In genomic region chrX:13666836-13667235, GRCh38 we compare ENCODE assay signal across 20 cellular contexts. TPM values are rescaled to one million over a fixed set of nuclear protein-coding genes. Genes with fewer than 3 reads are reported as not detected.
DNase-seq lines count a peak whose midpoint lies in the region; ATAC-seq and TF ChIP-seq lines count a peak whose summit lies in the region.
"Had no signal": no experiment of that assay in that cellular context is flagged by ENCODE, and none has a peak within 500 bp of the region (broad histone marks: within the 10 kb centered on the region; RNA-seq: fewer than 3 reads in every experiment).

No MANE protein-coding gene starts in this region.

- no peak overlapping the region for H4K91ac ChIP-seq in trophoblast cell (ENCODE audit: low read depth, low read length)

- no peaks in the 10 kb centered on the region for H3K9me3 Mint-ChIP-seq in activated CD8-positive, alpha-beta memory T cell treated with anti-CD3 and anti-CD28 coated beads, Interleukin-2, amount 10 ng/mL, durations not matched to agents 7 days and 5 days (ENCODE audit: low read depth)
- H3K9me3 Mint-ChIP-seq: CD4-positive, alpha-beta T cell; naive thymus-derived CD8-positive, alpha-beta T cell had no signal

- H4K8ac ChIP-seq in trophoblast cell (ENCODE audit: low read depth, low read length) = no peak overlapping the region

- 60% methylated on average over 3 of the region's 3 CpGs for WGBS in right cardiac atrium
- WGBS in thyroid gland, 2 donors = 76 to 81% methylated on average over 3 of the region's 3 CpGs
- no CpG with 5 or more reads among the region's 3 CpGs for WGBS in trophoblast cell (ENCODE audit: extremely low coverage, insufficient coverage, insufficient read length)

- no peak overlapping the region for H2BK12ac ChIP-seq in trophoblast cell (ENCODE audit: low read length)

- H3K4me1 ChIP-seq in right cardiac atrium (ENCODE audit: control insufficient read depth, insufficient read depth, low read length) (no peaks in the 10 kb centered on the region), thyroid gland (peaks cover 5 to 34% of the 10 kb centered on the region in 2 donors), trophoblast cell (ENCODE audit: control insufficient read depth in 1 of 2, insufficient read depth in 2 of 2, low read length in 2 of 2) (peaks cover 0 to 10% of the 10 kb centered on the region in 2 experiments)

- ATAC-seq in right cardiac atrium = no peak
- no peak for ATAC-seq in activated CD8-positive, alpha-beta memory T cell treated with anti-CD3 and anti-CD28 coated beads, Interleukin-2, amount 10 ng/mL, durations not matched to agents 7 days and 5 days
- ATAC-seq: body of pancreas; left lung; naive thymus-derived CD8-positive, alpha-beta T cell had no signal

- intact Hi-C loops in right cardiac atrium (cut with DNase I) (loop anchor here in 1 of 4 donors (10.0 kb wide), 1 partner anchor 68 kb away; the partner anchor contains the start of genes OFD1 and TRAPPC2), thyroid gland (cut with DNase I) (no loop called here)

- H3K79me1 ChIP-seq in trophoblast cell (ENCODE audit: low read length) = peaks cover 14% of the 10 kb centered on the region

- no peak overlapping the region for H3K4me3 Mint-ChIP-seq in activated CD8-positive, alpha-beta memory T cell treated with anti-CD3 and anti-CD28 coated beads, Interleukin-2, amount 10 ng/mL, durations not matched to agents 7 days and 5 days
- H3K4me3 Mint-ChIP-seq: CD4-positive, alpha-beta T cell; naive thymus-derived CD8-positive, alpha-beta T cell had no signal

- no peaks in the 10 kb centered on the region for H3K27me3 ChIP-seq in right cardiac atrium (ENCODE audit: control insufficient read depth, insufficient read depth)
- no peaks in the 10 kb centered on the region for H3K27me3 ChIP-seq in thyroid gland
- no peaks in the 10 kb centered on the region for H3K27me3 ChIP-seq in trophoblast cell (ENCODE audit: insufficient read depth, low read length)
- H3K27me3 ChIP-seq: body of pancreas, esophagus squamous epithelium, left lung, suprapubic skin had no signal

- no peak overlapping the region for H4K12ac ChIP-seq in trophoblast cell (ENCODE audit: low read depth, low read length)

- no peak overlapping the region for H3K4ac ChIP-seq in trophoblast cell (ENCODE audit: low read depth, low read length)

- no peak for TF ChIP-seq CTCF in thyroid gland (IDR thresholded peaks at IDR 0.05)

- no peak overlapping the region for H3K4me2 ChIP-seq in trophoblast cell (ENCODE audit: low read length)

- no peak overlapping the region for H2AK5ac ChIP-seq in trophoblast cell (ENCODE audit: low read length)

- peaks cover 3% of the 10 kb centered on the region for H3K36me3 Mint-ChIP-seq in activated CD8-positive, alpha-beta memory T cell treated with anti-CD3 and anti-CD28 coated beads, Interleukin-2, amount 10 ng/mL, durations not matched to agents 7 days and 5 days

- DNase-seq in NCI-H1092 treated with DMSO at 0.1 percent for 48 hours (lab: John Stamatoyannopoulos, UW) = peak; percentile 24
- DNase-seq in NCI-H1092 (lab: John Stamatoyannopoulos, UW) = no peak
- peak in 48 of 56 donors; percentile 0 to 74 (median 13) for DNase-seq in amygdala (lab: John Stamatoyannopoulos, UW)
- peak in 2 of 3 donors; percentile 52 to 65 for DNase-seq in right cardiac atrium
- peak; percentile 63 to 70 for DNase-seq in thyroid gland
- no peak for DNase-seq in NOMO-1 (lab: John Stamatoyannopoulos, UW; ENCODE audit: unreplicated experiment in 2 of 2)
- no peak for DNase-seq in activated CD8-positive, alpha-beta memory T cell treated with anti-CD3 and anti-CD28 coated beads, Interleukin-2, amount 10 ng/mL, durations not matched to agents 7 days and 5 days
- no peak for DNase-seq in trophoblast cell
- DNase-seq: activated CD4-positive, CD25-positive, alpha-beta regulatory T cell treated with anti-CD3 and anti-CD28 coated beads, Interleukin-2, amount 50 U/mL, for 72 hours; CD4-positive, alpha-beta T cell; esophagus squamous epithelium; left lung; naive thymus-derived CD8-positive, alpha-beta T cell; NCI-H2029; NK-92 treated with Interleukin-12 subunit alpha and Interleukin-12 subunit beta, amount 100 ng/mL, for 24 hours; retina; SHP77; T-helper 2 cell had no signal

- no peak overlapping the region for H3K18ac ChIP-seq in trophoblast cell (ENCODE audit: low read length)

- no peak overlapping the region for H3K27ac Mint-ChIP-seq in activated CD8-positive, alpha-beta memory T cell treated with anti-CD3 and anti-CD28 coated beads, Interleukin-2, amount 10 ng/mL, durations not matched to agents 7 days and 5 days

- H2AFZ ChIP-seq in trophoblast cell (ENCODE audit: insufficient read depth, low read length, poor library complexity) = no peak overlapping the region

- H3K23ac ChIP-seq in trophoblast cell (ENCODE audit: low read length) = no peak overlapping the region

- CTCF ChIA-PET in activated CD8-positive, alpha-beta memory T cell treated with anti-CD3 and anti-CD28 coated beads, Interleukin-2, amount 10 ng/mL, durations not matched to agents 7 days and 5 days (lab: Charles Lee) = no interaction called here

- H3K4me1 Mint-ChIP-seq in activated CD8-positive, alpha-beta memory T cell treated with anti-CD3 and anti-CD28 coated beads, Interleukin-2, amount 10 ng/mL, durations not matched to agents 7 days and 5 days = peaks cover 25% of the 10 kb centered on the region

- H3K9me3 ChIP-seq in right cardiac atrium (ENCODE audit: control insufficient read depth, low read length) (no peaks in the 10 kb centered on the region), thyroid gland (no peaks in the 10 kb centered on the region), trophoblast cell (ENCODE audit: insufficient read depth, low read depth, low read length) (no peaks in the 10 kb centered on the region)
- H3K9me3 ChIP-seq: body of pancreas, esophagus squamous epithelium, left lung, suprapubic skin had no signal

- no peaks in the 10 kb centered on the region for H3K27me3 Mint-ChIP-seq in activated CD8-positive, alpha-beta memory T cell treated with anti-CD3 and anti-CD28 coated beads, Interleukin-2, amount 10 ng/mL, durations not matched to agents 7 days and 5 days
- H3K27me3 Mint-ChIP-seq: CD4-positive, alpha-beta T cell; naive thymus-derived CD8-positive, alpha-beta T cell had no signal

- H3K14ac ChIP-seq in trophoblast cell (ENCODE audit: low read length) = no peak overlapping the region

- H2BK120ac ChIP-seq in trophoblast cell (ENCODE audit: insufficient read depth, low read length, poor library complexity) = no peak overlapping the region

- no peak overlapping the region for H3K27ac ChIP-seq in right cardiac atrium (ENCODE audit: low read length)
- H3K27ac ChIP-seq in thyroid gland = peak overlapping the region in 2 of 3 donors; percentile 47 to 93
- no peak overlapping the region for H3K27ac ChIP-seq in trophoblast cell (ENCODE audit: low read depth, low read length)
- H3K27ac ChIP-seq: esophagus squamous epithelium, left lung, suprapubic skin had no signal

- no peak overlapping the region for H3K9ac ChIP-seq in trophoblast cell (ENCODE audit: low read length)

- no peak overlapping the region for H3K4me3 ChIP-seq in right cardiac atrium (ENCODE audit: low read length)
- H3K4me3 ChIP-seq in thyroid gland (replicated peaks in 1 of 3) = no peak overlapping the region
- H3K4me3 ChIP-seq in trophoblast cell (ENCODE audit: low read depth, low read length) = no peak overlapping the region
- H3K4me3 ChIP-seq: body of pancreas, esophagus squamous epithelium, left lung, suprapubic skin had no signal

- H2BK5ac ChIP-seq in trophoblast cell (ENCODE audit: low read depth, low read length, poor library complexity) = no peak overlapping the region

- no peaks in the 10 kb centered on the region for H3K36me3 ChIP-seq in thyroid gland
- H3K36me3 ChIP-seq in trophoblast cell (ENCODE audit: control insufficient read depth in 1 of 2, insufficient read depth in 2 of 2, low read length in 2 of 2) = no peaks in the 10 kb centered on the region
- H3K36me3 ChIP-seq: esophagus squamous epithelium, left lung, suprapubic skin had no signal

- no peak for TF ChIP-seq POLR2A in thyroid gland (IDR thresholded peaks at IDR 0.05)

- H3K79me2 ChIP-seq in trophoblast cell (ENCODE audit: control insufficient read depth, insufficient read depth, low read length, poor library complexity) = no peaks in the 10 kb centered on the region

RNA-seq across cellular contexts. Expression of gene TCEANC, which starts 13.9 kb away (rescaled TPM):
- total RNA-seq in right cardiac atrium = 1 to 10 TPM; 4.0 to 6.7 (median 4.5) TPM
- polyA plus RNA-seq in right cardiac atrium = 1.5 TPM
- total RNA-seq in thyroid gland = 1 to 10 TPM; 4.5 to 8.6 (median 6.4) TPM
- total RNA-seq in activated CD8-positive, alpha-beta memory T cell treated with anti-CD3 and anti-CD28 coated beads, Interleukin-2, amount 10 ng/mL, durations not matched to agents 7 days and 5 days = 1 to 10 TPM; 4.7 to 5.1 TPM
- 1.7 and 1.8 TPM in 2 replicates for polyA plus RNA-seq in trophoblast cell (2013)

RNA-seq across cellular contexts. Expression of gene RAB9A, which starts 22.1 kb away (rescaled TPM):
- 10 to 100 TPM; 18.5 to 20.6 (median 19.5) TPM for total RNA-seq in right cardiac atrium
- 19.4 TPM for polyA plus RNA-seq in right cardiac atrium
- total RNA-seq in thyroid gland = 10 to 100 TPM; 29.5 to 47.0 (median 36.0) TPM
- 10 to 100 TPM; 13.7 to 20.3 TPM for total RNA-seq in activated CD8-positive, alpha-beta memory T cell treated with anti-CD3 and anti-CD28 coated beads, Interleukin-2, amount 10 ng/mL, durations not matched to agents 7 days and 5 days
- 78.2 and 82.7 TPM in 2 replicates for polyA plus RNA-seq in trophoblast cell (2013)

Comparison
In these comparisons a context has a peak if more than half of its experiments do, and no peak if none do; other contexts are left out.
1. DNase-seq: peak in NCI-H1092 treated with DMSO at 0.1 percent for 48 hours (single experiment), amygdala (48 of 56), right cardiac atrium (2 of 3) and thyroid gland (2 of 2); none in NCI-H1092 (single experiment), NOMO-1 (0 of 2), activated CD8-positive, alpha-beta memory T cell treated with anti-CD3 and anti-CD28 coated beads, Interleukin-2, amount 10 ng/mL, durations not matched to agents 7 days and 5 days (single experiment) and trophoblast cell (0 of 2).
2. H3K27ac ChIP-seq: peak in thyroid gland (2 of 3); none in right cardiac atrium (single experiment) and trophoblast cell (single experiment).